Comparison of ENCODE assay signal across 14 cellular contexts in genomic region chr9:13485068-13485596, GRCh38.
DNase-seq lines count a peak whose midpoint lies in the region; ATAC-seq and TF ChIP-seq lines count a peak whose summit lies in the region.
"Had no signal": no experiment of that assay in that cellular context is flagged by ENCODE, and none has a peak within 500 bp of the region (broad histone marks: within the 10 kb centered on the region; RNA-seq: fewer than 3 reads in every experiment).

No MANE protein-coding gene starts in this region.

- H3K36me3 ChIP-seq in left lung (no peaks in the 10 kb centered on the region), testis (ENCODE audit: low read depth, missing control alignments) (no peaks in the 10 kb centered on the region), MM.1S (replicated peaks; ENCODE audit: insufficient read depth, low read length) (no peaks in the 10 kb centered on the region)
- H3K36me3 ChIP-seq: SJSA1 had no signal

- H3K9me2 ChIP-seq in MM.1S (replicated peaks; ENCODE audit: insufficient read depth, low read length) = no peaks in the 10 kb centered on the region

- intact Hi-C loops in left lung (cut with DNase I) (no loop called here), testis (cut with DNase I; ENCODE audit: low total_unique reads) (no loop called here)

- H3K4me2 ChIP-seq in MM.1S (ENCODE audit: low read depth, low read length) = no peak overlapping the region
- H3K4me2 ChIP-seq: smooth muscle cell had no signal

- ATAC-seq in left lung = peak; percentile 91
- ATAC-seq in GM18909 (IDR thresholded peaks at IDR 0.05; ENCODE audit: poor library complexity, unreplicated experiment) = no peak
- no peak for ATAC-seq in GM21390 (IDR thresholded peaks at IDR 0.05; ENCODE audit: unreplicated experiment)
- ATAC-seq: K562 had no signal

- 61 to 74% methylated on average over 3 of the region's 3 CpGs for WGBS in testis, 2 donors

- no peaks in the 10 kb centered on the region for H3K27me3 ChIP-seq in left lung
- H3K27me3 ChIP-seq in testis = no peaks in the 10 kb centered on the region
- H3K27me3 ChIP-seq in MM.1S (replicated peaks; ENCODE audit: insufficient read depth, low read length) = no peaks in the 10 kb centered on the region
- H3K27me3 ChIP-seq: SJSA1 had no signal

- H4K20me1 ChIP-seq in MM.1S (ENCODE audit: insufficient read depth, low read length) = no peaks in the 10 kb centered on the region

- H3K27ac ChIP-seq in coronary artery (peak overlapping the region; percentile 63 to 68), left lung (peak overlapping the region in 1 of 2 donors; percentile 23), testis (no peak overlapping the region), MM.1S (ENCODE audit: low read length) (no peak overlapping the region)
- H3K27ac ChIP-seq: SJSA1 had no signal

- DNase-seq in LNCaP clone FGC (ENCODE audit: low read depth) (peak; percentile 88), coronary artery (ENCODE audit: low spot score) (peak; percentile 77), left lung (peak in 1 of 2 donors; percentile 42), testis (peak; percentile 61), MM.1S (no peak), mesenteric fat pad (ENCODE audit: low spot score) (no peak)
- DNase-seq: activated CD4-positive, alpha-beta T cell treated with anti-CD3 and anti-CD28 coated beads for 48 hours; DMS79; NCI-H345 had no signal

- TF ChIP-seq POLR2A in testis (IDR thresholded peaks at IDR 0.05) = no peak

- H3K9me3 ChIP-seq in left lung (no peaks in the 10 kb centered on the region), testis (no peaks in the 10 kb centered on the region), MM.1S (replicated peaks; ENCODE audit: insufficient read depth, low read length) (no peaks in the 10 kb centered on the region)
- H3K9me3 ChIP-seq: SJSA1 had no signal

- H3K4me3 ChIP-seq in LNCaP clone FGC (ENCODE audit: low read depth, low read length) (no peak overlapping the region), coronary artery (peak overlapping the region; percentile 45), left lung (no peak overlapping the region), testis (no peak overlapping the region), MM.1S (ENCODE audit: low read length) (no peak overlapping the region)
- H3K4me3 ChIP-seq: K562, SJSA1, smooth muscle cell had no signal

- no peak overlapping the region for H2AFZ ChIP-seq in MM.1S (ENCODE audit: low read length)

- H3K79me2 ChIP-seq in MM.1S (ENCODE audit: low read length) = no peaks in the 10 kb centered on the region

- no peak overlapping the region for H3K9ac ChIP-seq in MM.1S (ENCODE audit: low read length)

- no peaks in the 10 kb centered on the region for H3F3A ChIP-seq in MM.1S (ENCODE audit: insufficient read depth, low read length)

- H3K4me1 ChIP-seq in left lung (no peaks in the 10 kb centered on the region), testis (no peaks in the 10 kb centered on the region), MM.1S (ENCODE audit: low read length) (no peaks in the 10 kb centered on the region)
- H3K4me1 ChIP-seq: SJSA1 had no signal

- TF ChIP-seq CTCF in LNCaP clone FGC (IDR thresholded peaks at IDR 0.05; ENCODE audit: control insufficient read depth, extremely low read depth, insufficient read depth) (no peak), coronary artery (IDR thresholded peaks at IDR 0.05) (no peak), left lung (IDR thresholded peaks at IDR 0.05) (no peak), testis (IDR thresholded peaks at IDR 0.05) (peak in 1 of 3 experiments; percentile 25), MM.1S (IDR thresholded peaks at IDR 0.05; ENCODE audit: low read length) (no peak)

Comparison
In these comparisons a context has a peak if more than half of its experiments do, and no peak if none do; other contexts are left out.
1. DNase-seq: peak in LNCaP clone FGC (single experiment), coronary artery (single experiment) and testis (single experiment); none in MM.1S (single experiment) and mesenteric fat pad (single experiment).
2. H3K27ac ChIP-seq: peak in coronary artery (2 of 2); none in testis (0 of 2) and MM.1S (single experiment).